Comparison of ENCODE assay signal across 1 cellular context in the genomic region with DNA sequence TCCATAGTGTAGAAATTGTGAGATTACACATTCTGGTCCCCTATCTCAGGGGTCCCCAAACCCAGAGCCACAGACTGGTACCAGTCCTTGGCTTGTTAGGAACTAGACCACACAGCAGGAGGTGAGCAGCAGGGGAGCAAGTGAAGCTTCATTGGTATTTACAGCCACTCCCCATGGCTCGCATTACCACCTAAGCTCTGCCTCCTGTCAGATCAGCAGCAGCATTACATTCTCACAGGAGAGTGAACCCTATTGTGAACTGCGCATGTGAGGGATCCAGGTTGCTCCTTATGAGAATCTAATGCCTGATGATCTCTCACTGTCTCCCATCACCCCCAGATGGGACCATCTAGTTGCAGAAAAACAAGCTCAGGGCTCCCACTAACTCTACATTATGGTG.
TF ChIP-seq lines count a peak whose summit lies in the region.

No MANE protein-coding gene starts in this region.

TF ChIP-seq in GM12878, 131 proteins besides CTCF, POLR2A, EP300 and RAD21 (continued from another document):
- TF ChIP-seq, protein P1, sequence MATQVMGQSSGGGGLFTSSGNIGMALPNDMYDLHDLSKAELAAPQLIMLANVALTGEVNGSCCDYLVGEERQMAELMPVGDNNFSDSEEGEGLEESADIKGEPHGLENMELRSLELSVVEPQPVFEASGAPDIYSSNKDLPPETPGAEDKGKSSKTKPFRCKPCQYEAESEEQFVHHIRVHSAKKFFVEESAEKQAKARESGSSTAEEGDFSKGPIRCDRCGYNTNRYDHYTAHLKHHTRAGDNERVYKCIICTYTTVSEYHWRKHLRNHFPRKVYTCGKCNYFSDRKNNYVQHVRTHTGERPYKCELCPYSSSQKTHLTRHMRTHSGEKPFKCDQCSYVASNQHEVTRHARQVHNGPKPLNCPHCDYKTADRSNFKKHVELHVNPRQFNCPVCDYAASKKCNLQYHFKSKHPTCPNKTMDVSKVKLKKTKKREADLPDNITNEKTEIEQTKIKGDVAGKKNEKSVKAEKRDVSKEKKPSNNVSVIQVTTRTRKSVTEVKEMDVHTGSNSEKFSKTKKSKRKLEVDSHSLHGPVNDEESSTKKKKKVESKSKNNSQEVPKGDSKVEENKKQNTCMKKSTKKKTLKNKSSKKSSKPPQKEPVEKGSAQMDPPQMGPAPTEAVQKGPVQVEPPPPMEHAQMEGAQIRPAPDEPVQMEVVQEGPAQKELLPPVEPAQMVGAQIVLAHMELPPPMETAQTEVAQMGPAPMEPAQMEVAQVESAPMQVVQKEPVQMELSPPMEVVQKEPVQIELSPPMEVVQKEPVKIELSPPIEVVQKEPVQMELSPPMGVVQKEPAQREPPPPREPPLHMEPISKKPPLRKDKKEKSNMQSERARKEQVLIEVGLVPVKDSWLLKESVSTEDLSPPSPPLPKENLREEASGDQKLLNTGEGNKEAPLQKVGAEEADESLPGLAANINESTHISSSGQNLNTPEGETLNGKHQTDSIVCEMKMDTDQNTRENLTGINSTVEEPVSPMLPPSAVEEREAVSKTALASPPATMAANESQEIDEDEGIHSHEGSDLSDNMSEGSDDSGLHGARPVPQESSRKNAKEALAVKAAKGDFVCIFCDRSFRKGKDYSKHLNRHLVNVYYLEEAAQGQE (IDR thresholded peaks at IDR 0.05; ENCODE audit: low read depth, low read length): no peak
- TF ChIP-seq CREB1 (IDR thresholded peaks at IDR 0.05; ENCODE audit: low read depth) (no peak), SKIL (IDR thresholded peaks at IDR 0.05; ENCODE audit: low read depth, poor library complexity, severe bottlenecking) (no peak)
